ENCODE assay signal across 8 cellular contexts in the genomic region with DNA sequence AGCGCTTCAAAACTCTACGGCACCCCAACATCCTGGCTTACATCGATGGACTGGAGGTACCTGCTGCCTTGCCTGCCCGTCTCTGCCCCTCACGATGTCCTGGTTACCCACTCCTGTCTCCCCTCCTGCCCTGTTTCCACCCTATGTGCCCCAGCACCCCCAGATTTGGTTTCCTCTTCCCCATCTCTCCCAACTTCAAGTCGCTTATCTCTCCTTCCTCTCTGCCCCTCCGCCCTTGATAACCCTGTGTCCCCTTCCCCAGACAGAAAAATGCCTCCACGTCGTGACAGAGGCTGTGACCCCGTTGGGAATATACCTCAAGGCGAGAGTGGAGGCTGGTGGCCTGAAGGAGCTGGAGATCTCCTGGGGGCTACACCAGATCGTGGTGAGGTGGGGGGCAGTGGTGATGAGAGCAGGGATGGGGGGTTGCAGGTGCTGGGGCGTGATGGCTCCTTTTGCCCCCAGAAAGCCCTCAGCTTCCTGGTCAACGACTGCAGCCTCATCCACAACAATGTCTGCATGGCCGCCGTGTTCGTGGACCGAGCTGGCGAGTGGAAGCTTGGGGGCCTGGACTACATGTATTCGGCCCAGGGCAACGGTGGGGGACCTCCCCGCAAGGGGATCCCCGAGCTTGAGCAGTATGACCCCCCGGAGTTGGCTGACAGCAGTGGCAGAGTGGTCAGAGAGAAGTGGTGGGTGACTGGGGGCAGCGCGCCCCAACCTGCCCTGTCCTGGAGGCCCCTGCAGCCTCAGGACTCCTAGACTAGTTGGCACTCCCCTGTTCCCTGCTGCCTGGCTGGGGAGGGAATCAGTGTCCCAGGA. TPM values are rescaled to one million over a fixed set of nuclear protein-coding genes. Genes with fewer than 3 reads are reported as not detected.
A peak's percentile ranks its signal among the peaks of the same experiment; 100 is the strongest.
DNase-seq lines count a peak whose midpoint lies in the region; ATAC-seq and TF ChIP-seq lines count a peak whose summit lies in the region.

No MANE protein-coding gene starts in this region.

- H3K27ac ChIP-seq in dorsolateral prefrontal cortex, result peak overlapping the region in 52 of 59 donors; percentile 2 to 96 (median 90)

- no peak for DNase-seq in AG10803 (ENCODE audit: low read depth)
- no peak for DNase-seq in LNCaP clone FGC (ENCODE audit: low read depth)
- no peak for DNase-seq in dorsolateral prefrontal cortex
- no peak for DNase-seq in natural killer cell treated with Interleukin-12 subunit alpha and Interleukin-12 subunit beta and Interleukin-15 and Interleukin-18, amount 100 ng/mL, for 72 hours (ENCODE audit: low spot score)
- DNase-seq in ecto neural progenitor cell (ENCODE audit: low spot score), result no peak
- no peak for DNase-seq in SIG-M5 treated with dmso at 0.1 percent for 504 hours (lab: John Stamatoyannopoulos, UW; ENCODE audit: unreplicated experiment)
- no peak for DNase-seq in NCI-H1092 treated with DMSO at 0.1 percent for 48 hours (lab: John Stamatoyannopoulos, UW)

- H3K9me3 Mint-ChIP-seq in natural killer cell treated with Interleukin-12 subunit alpha and Interleukin-12 subunit beta and Interleukin-15 and Interleukin-18, amount 100 ng/mL, for 72 hours, result no peaks in the 10 kb centered on the region

- H3K27ac Mint-ChIP-seq in natural killer cell treated with Interleukin-12 subunit alpha and Interleukin-12 subunit beta and Interleukin-15 and Interleukin-18, amount 100 ng/mL, for 72 hours, result peak overlapping the region; percentile 60 to 89

- H3K36me3 Mint-ChIP-seq in natural killer cell treated with Interleukin-12 subunit alpha and Interleukin-12 subunit beta and Interleukin-15 and Interleukin-18, amount 100 ng/mL, for 72 hours, result no peaks in the 10 kb centered on the region

- no peak for ATAC-seq in natural killer cell treated with Interleukin-12 subunit alpha and Interleukin-12 subunit beta and Interleukin-15 and Interleukin-18, amount 100 ng/mL, for 72 hours
- ATAC-seq in HG03025 (IDR thresholded peaks at IDR 0.05; ENCODE audit: low FRiP score, unreplicated experiment), result no peak

- no peaks in the 10 kb centered on the region for H3K27me3 Mint-ChIP-seq in natural killer cell treated with Interleukin-12 subunit alpha and Interleukin-12 subunit beta and Interleukin-15 and Interleukin-18, amount 100 ng/mL, for 72 hours

- TF ChIP-seq CTCF in AG10803 (conservative IDR thresholded peaks at IDR 0.05; ENCODE audit: low read length), result no peak
- TF ChIP-seq CTCF in LNCaP clone FGC (IDR thresholded peaks at IDR 0.05; ENCODE audit: control insufficient read depth, extremely low read depth, insufficient read depth), result no peak
- TF ChIP-seq CTCF in dorsolateral prefrontal cortex (IDR thresholded peaks at IDR 0.05 in 54 of 56, conservative IDR thresholded peaks at IDR 0.05 in 2 of 56; ENCODE audit: low read depth in 1 of 56, partially characterized antibody in 56 of 56), result no peak

- intact Hi-C loops in dorsolateral prefrontal cortex (cut with DNase I), result no loop called here

- H3K4me3 ChIP-seq in AG10803 (ENCODE audit: low read length) (peak overlapping the region; percentile 90), LNCaP clone FGC (ENCODE audit: low read depth, low read length) (peak overlapping the region; percentile 94), dorsolateral prefrontal cortex (peak overlapping the region; percentile 76 to 100 (median 99))

- H3K4me3 Mint-ChIP-seq in natural killer cell treated with Interleukin-12 subunit alpha and Interleukin-12 subunit beta and Interleukin-15 and Interleukin-18, amount 100 ng/mL, for 72 hours, result peak overlapping the region; percentile 92

- peaks cover 23 to 34% of the 10 kb centered on the region in 2 donors for H3K4me1 Mint-ChIP-seq in natural killer cell treated with Interleukin-12 subunit alpha and Interleukin-12 subunit beta and Interleukin-15 and Interleukin-18, amount 100 ng/mL, for 72 hours (ENCODE audit: low read depth in 2 of 2)

- H3K27me3 ChIP-seq in dorsolateral prefrontal cortex, result no peaks in the 10 kb centered on the region

RNA-seq across cellular contexts. Expression of a gene that starts 1.0 kb away (rescaled TPM):
- total RNA-seq in dorsolateral prefrontal cortex, result 100 to 1,000 TPM in 34 of 120 experiments, 10 to 100 TPM in 86; 71.5 to 120 (median 93.9) TPM
- 100 to 1,000 TPM in 1 of 2 donors, 10 to 100 TPM in 1; 84.5 to 112 TPM for total RNA-seq in natural killer cell treated with Interleukin-12 subunit alpha and Interleukin-12 subunit beta and Interleukin-15 and Interleukin-18, amount 100 ng/mL, for 72 hours

RNA-seq across cellular contexts. Expression of a gene that starts 27.0 kb away (rescaled TPM):
- over 10,000 TPM in 119 of 120 experiments, 1,000 to 10,000 TPM in 1; 7,808 to 28,438 (median 16,246) TPM for total RNA-seq in dorsolateral prefrontal cortex
- total RNA-seq in natural killer cell treated with Interleukin-12 subunit alpha and Interleukin-12 subunit beta and Interleukin-15 and Interleukin-18, amount 100 ng/mL, for 72 hours, result 1,000 to 10,000 TPM; 6,610 to 7,236 TPM

RNA-seq across cellular contexts. Expression of a gene that starts 32.3 kb away (rescaled TPM):
- 100 to 1,000 TPM in 117 of 120 experiments, 10 to 100 TPM in 3; 97.2 to 228 (median 145) TPM for total RNA-seq in dorsolateral prefrontal cortex
- total RNA-seq in natural killer cell treated with Interleukin-12 subunit alpha and Interleukin-12 subunit beta and Interleukin-15 and Interleukin-18, amount 100 ng/mL, for 72 hours, result 10 to 100 TPM; 42.3 to 60.2 TPM

RNA-seq across cellular contexts. Expression of a gene that starts 44.4 kb away (rescaled TPM):
- 10 to 100 TPM; 22.6 to 74.8 (median 38.1) TPM for total RNA-seq in dorsolateral prefrontal cortex
- 10 to 100 TPM; 55.8 to 89.3 TPM for total RNA-seq in natural killer cell treated with Interleukin-12 subunit alpha and Interleukin-12 subunit beta and Interleukin-15 and Interleukin-18, amount 100 ng/mL, for 72 hours

RNA-seq across cellular contexts. Expression of a gene that starts 46.5 kb away (rescaled TPM):
- 100 to 1,000 TPM in 1 of 120 experiments, 10 to 100 TPM in 119; 35.7 to 101 (median 59.6) TPM for total RNA-seq in dorsolateral prefrontal cortex
- 10 to 100 TPM; 38.0 to 71.5 TPM for total RNA-seq in natural killer cell treated with Interleukin-12 subunit alpha and Interleukin-12 subunit beta and Interleukin-15 and Interleukin-18, amount 100 ng/mL, for 72 hours
